In the genomic region with DNA sequence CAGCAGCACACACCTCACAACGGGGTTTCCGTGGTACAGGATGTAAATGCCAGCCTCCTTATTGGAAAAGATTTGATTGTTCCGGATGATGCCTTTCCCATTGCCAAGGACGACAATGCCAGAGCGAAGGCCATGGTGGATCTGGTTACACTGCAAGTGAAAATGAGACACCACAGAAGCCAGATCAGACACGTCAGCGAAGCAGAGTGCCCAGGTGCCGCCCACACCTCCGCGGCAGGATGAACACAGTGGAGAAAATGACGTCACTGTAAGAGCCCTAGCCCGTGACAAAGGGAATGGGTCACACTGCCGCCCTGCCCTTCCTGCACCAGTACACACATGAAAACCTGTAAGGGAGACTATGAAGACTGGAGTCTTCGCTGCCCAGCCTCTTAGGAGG, we compare ENCODE assay signal across 9 cellular contexts. TPM values are rescaled to one million over a fixed set of nuclear protein-coding genes. Genes with fewer than 3 reads are reported as not detected.
DNase-seq lines count a peak whose midpoint lies in the region; ATAC-seq and TF ChIP-seq lines count a peak whose summit lies in the region.
"Had no signal": no experiment of that assay in that cellular context is flagged by ENCODE, and none has a peak within 500 bp of the region (broad histone marks: within the 10 kb centered on the region; RNA-seq: fewer than 3 reads in every experiment).

No MANE protein-coding gene starts in this region.

- no peak overlapping the region for H3K4me3 ChIP-seq in HUES6 (ENCODE audit: low read depth, low read length)
- no peak overlapping the region for H3K4me3 ChIP-seq in mucosa of descending colon
- H3K4me3 ChIP-seq in H7 (ENCODE audit: insufficient read depth, low read depth, low read length) = no peak overlapping the region

- peak overlapping the region; percentile 19 for H3K9ac ChIP-seq in HUES6 (ENCODE audit: low read length)

- no peak overlapping the region for H3K4me3 Mint-ChIP-seq in stimulated activated naive CD8-positive, alpha-beta T cell treated with anti-CD3 and anti-CD28 coated beads, Interleukin-15, amount 100 ng/mL, for 72 hours

- H3K36me3 ChIP-seq in HUES6 (ENCODE audit: control insufficient read depth, insufficient read depth, low read length) (peaks cover 59% of the 10 kb centered on the region), mucosa of descending colon (ENCODE audit: low read depth) (no peaks in the 10 kb centered on the region), H7 (replicated peaks; ENCODE audit: control insufficient read depth, insufficient read depth, low read length) (no peaks in the 10 kb centered on the region)

- H3K9me3 ChIP-seq in HUES6 (ENCODE audit: control insufficient read depth, insufficient read depth, low read depth, low read length) = no peaks in the 10 kb centered on the region
- H3K9me3 ChIP-seq in mucosa of descending colon = no peaks in the 10 kb centered on the region

- H3K27me3 Mint-ChIP-seq in stimulated activated naive CD8-positive, alpha-beta T cell treated with anti-CD3 and anti-CD28 coated beads, Interleukin-15, amount 100 ng/mL, for 72 hours = no peaks in the 10 kb centered on the region

- no peaks in the 10 kb centered on the region for H3K27me3 ChIP-seq in HUES6 (ENCODE audit: control insufficient read depth, insufficient read depth, low read length)
- no peaks in the 10 kb centered on the region for H3K27me3 ChIP-seq in H7 (ENCODE audit: control insufficient read depth, insufficient read depth, low read length)

- H3K4me1 ChIP-seq in HUES6 (ENCODE audit: control insufficient read depth, insufficient read depth, low read length) (no peaks in the 10 kb centered on the region), mucosa of descending colon (ENCODE audit: low read depth) (no peaks in the 10 kb centered on the region)

- H3K27ac Mint-ChIP-seq in stimulated activated naive CD8-positive, alpha-beta T cell treated with anti-CD3 and anti-CD28 coated beads, Interleukin-15, amount 100 ng/mL, for 72 hours = peak overlapping the region; percentile 15 to 61

- intact Hi-C loops in mucosa of descending colon (cut with DNase I, micrococcal nuclease) = no loop called here

- no peak for TF ChIP-seq CTCF in mucosa of descending colon (IDR thresholded peaks at IDR 0.05)

- peaks cover 8% of the 10 kb centered on the region for H3K4me1 Mint-ChIP-seq in stimulated activated naive CD8-positive, alpha-beta T cell treated with anti-CD3 and anti-CD28 coated beads, Interleukin-15, amount 100 ng/mL, for 72 hours

- no peaks in the 10 kb centered on the region for H3K9me3 Mint-ChIP-seq in stimulated activated naive CD8-positive, alpha-beta T cell treated with anti-CD3 and anti-CD28 coated beads, Interleukin-15, amount 100 ng/mL, for 72 hours
- H3K9me3 Mint-ChIP-seq: brain had no signal

- DNase-seq in activated CD8-positive, alpha-beta memory T cell treated with anti-CD3 and anti-CD28 coated beads, Interleukin-2, amount 50 U/mL, for 48 hours = peak; percentile 79
- DNase-seq in mucosa of descending colon (peak; percentile 46 to 76 (median 50)), D341Med (ENCODE audit: low spot score) (no peak), glomerular visceral epithelial cell (ENCODE audit: extremely low spot score) (no peak), H7 (no peak)
- peak in 1 of 2 donors; percentile 41 for DNase-seq in stimulated activated naive CD8-positive, alpha-beta T cell treated with anti-CD3 and anti-CD28 coated beads, Interleukin-15, amount 100 ng/mL, for 72 hours

- ATAC-seq in GM18511 (IDR thresholded peaks at IDR 0.05; ENCODE audit: unreplicated experiment) (peak; percentile 84), mucosa of descending colon (peak; percentile 77)
- peak; percentile 77 for ATAC-seq in stimulated activated naive CD8-positive, alpha-beta T cell treated with anti-CD3 and anti-CD28 coated beads, Interleukin-15, amount 100 ng/mL, for 72 hours

- H3K27ac ChIP-seq in HUES6 (ENCODE audit: low read depth, low read length) = no peak overlapping the region

RNA-seq across cellular contexts. Expression of gene POLR1E, which starts 43.4 kb away (rescaled TPM):
- 10 to 100 TPM; 10.5 to 21.2 (median 11.2) TPM for total RNA-seq in mucosa of descending colon
- total RNA-seq in H7 (2014; rRNA removed; shearing (Covaris generic)) = 33.5 and 41.3 TPM in 2 replicates

RNA-seq across cellular contexts. Expression of gene FBXO10, which starts 47.1 kb away (rescaled TPM):
- total RNA-seq in mucosa of descending colon = 10 to 100 TPM in 1 of 3 donors, 1 to 10 TPM in 2; 3.4 to 15.9 (median 4.6) TPM
- total RNA-seq in H7 (2014; rRNA removed; shearing (Covaris generic)) = 13.3 and 17.4 TPM in 2 replicates

Comparison
In these comparisons a context has a peak if more than half of its experiments do, and no peak if none do; other contexts are left out.
1. DNase-seq: peak in activated CD8-positive, alpha-beta memory T cell treated with anti-CD3 and anti-CD28 coated beads, Interleukin-2, amount 50 U/mL, for 48 hours (single experiment) and mucosa of descending colon (3 of 3); none in D341Med (single experiment), glomerular visceral epithelial cell (single experiment) and H7 (single experiment).
2. Peak in every context shown above with its lines, with median percentiles within 50 percentile points of each other: ATAC-seq.